In the genomic region with DNA sequence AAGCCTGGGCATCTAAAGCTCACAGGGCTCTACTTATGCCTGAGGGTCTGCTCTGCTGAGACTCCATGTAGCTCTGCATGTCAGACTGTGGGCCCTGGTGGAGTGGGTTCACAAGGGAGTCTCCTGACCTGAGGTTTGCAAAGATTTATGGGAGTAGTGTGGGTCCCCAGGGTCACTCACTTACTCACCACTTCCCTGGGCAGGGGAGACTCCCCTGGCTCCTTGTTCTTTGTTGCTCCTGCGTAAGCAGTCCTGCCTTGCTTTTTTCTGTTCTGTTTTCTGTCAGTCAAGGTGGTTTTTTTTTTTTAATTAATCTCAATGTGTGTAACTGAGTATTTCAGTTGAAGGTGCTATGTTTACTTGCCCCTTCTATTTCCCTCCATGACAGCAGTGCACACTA, we compare ENCODE assay signal across 2 cellular contexts.
TF ChIP-seq lines count a peak whose summit lies in the region.

No MANE protein-coding gene starts in this region.

TF ChIP-seq in GM12878, 131 proteins besides CTCF, POLR2A, EP300 and RAD21 (continues in another document):
- no peak for TF ChIP-seq NBN (IDR thresholded peaks at IDR 0.05)
- no peak for TF ChIP-seq ETV6 (conservative IDR thresholded peaks at IDR 0.05 in 1 of 2, IDR thresholded peaks at IDR 0.05 in 1 of 2; ENCODE audit: borderline replicate concordance in 1 of 2, low read depth in 1 of 2)
- TF ChIP-seq MTA2 (IDR thresholded peaks at IDR 0.05; ENCODE audit: low read depth) = peak; percentile 80
- TF ChIP-seq POU2F2 (IDR thresholded peaks at IDR 0.05; ENCODE audit: borderline replicate concordance, low read depth, low read length) = peak; percentile 18; the same call in 1 of the 3 replicates
- TF ChIP-seq, protein P1, sequence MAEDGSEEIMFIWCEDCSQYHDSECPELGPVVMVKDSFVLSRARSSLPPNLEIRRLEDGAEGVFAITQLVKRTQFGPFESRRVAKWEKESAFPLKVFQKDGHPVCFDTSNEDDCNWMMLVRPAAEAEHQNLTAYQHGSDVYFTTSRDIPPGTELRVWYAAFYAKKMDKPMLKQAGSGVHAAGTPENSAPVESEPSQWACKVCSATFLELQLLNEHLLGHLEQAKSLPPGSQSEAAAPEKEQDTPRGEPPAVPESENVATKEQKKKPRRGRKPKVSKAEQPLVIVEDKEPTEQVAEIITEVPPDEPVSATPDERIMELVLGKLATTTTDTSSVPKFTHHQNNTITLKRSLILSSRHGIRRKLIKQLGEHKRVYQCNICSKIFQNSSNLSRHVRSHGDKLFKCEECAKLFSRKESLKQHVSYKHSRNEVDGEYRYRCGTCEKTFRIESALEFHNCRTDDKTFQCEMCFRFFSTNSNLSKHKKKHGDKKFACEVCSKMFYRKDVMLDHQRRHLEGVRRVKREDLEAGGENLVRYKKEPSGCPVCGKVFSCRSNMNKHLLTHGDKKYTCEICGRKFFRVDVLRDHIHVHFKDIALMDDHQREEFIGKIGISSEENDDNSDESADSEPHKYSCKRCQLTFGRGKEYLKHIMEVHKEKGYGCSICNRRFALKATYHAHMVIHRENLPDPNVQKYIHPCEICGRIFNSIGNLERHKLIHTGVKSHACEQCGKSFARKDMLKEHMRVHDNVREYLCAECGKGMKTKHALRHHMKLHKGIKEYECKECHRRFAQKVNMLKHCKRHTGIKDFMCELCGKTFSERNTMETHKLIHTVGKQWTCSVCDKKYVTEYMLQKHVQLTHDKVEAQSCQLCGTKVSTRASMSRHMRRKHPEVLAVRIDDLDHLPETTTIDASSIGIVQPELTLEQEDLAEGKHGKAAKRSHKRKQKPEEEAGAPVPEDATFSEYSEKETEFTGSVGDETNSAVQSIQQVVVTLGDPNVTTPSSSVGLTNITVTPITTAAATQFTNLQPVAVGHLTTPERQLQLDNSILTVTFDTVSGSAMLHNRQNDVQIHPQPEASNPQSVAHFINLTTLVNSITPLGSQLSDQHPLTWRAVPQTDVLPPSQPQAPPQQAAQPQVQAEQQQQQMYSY (CRISPR knock-in tag; IDR thresholded peaks at IDR 0.05) = no peak
- peak; percentile 46; the same call in 1 of the 2 replicates for TF ChIP-seq RELB (IDR thresholded peaks at IDR 0.05; ENCODE audit: low read depth)
- no peak for TF ChIP-seq IKZF2 (IDR thresholded peaks at IDR 0.05)
- TF ChIP-seq REST (IDR thresholded peaks at IDR 0.05; ENCODE audit: low read depth, low read length) = no peak
- no peak for TF ChIP-seq TAF1 (IDR thresholded peaks at IDR 0.05; ENCODE audit: borderline replicate concordance, low read depth, low read length)
- no peak for TF ChIP-seq EZH2 (IDR thresholded peaks at IDR 0.05; ENCODE audit: borderline replicate concordance, control insufficient read depth, low read depth, low read length)
- peak; percentile 61 for TF ChIP-seq MEF2B (IDR thresholded peaks at IDR 0.05; ENCODE audit: partially characterized antibody, poor library complexity, severe bottlenecking)
- TF ChIP-seq BMI1 (IDR thresholded peaks at IDR 0.05; ENCODE audit: borderline replicate concordance) = no peak
- TF ChIP-seq BCL11A (IDR thresholded peaks at IDR 0.05; ENCODE audit: low read depth, low read length) = peak; percentile 47; the same call in 1 of the 2 replicates
- no peak for TF ChIP-seq POLR2AphosphoS5 (IDR thresholded peaks at IDR 0.05; ENCODE audit: low read length)
- TF ChIP-seq BHLHE40 (IDR thresholded peaks at IDR 0.05; ENCODE audit: borderline replicate concordance in 1 of 2, low read depth in 2 of 2, low read length in 1 of 2) = peak in 1 of 2 experiments; percentile 59; a peak in 1 of 4 replicates

TF ChIP-seq in H1, 55 proteins besides CTCF, POLR2A, EP300 and RAD21:
- TF ChIP-seq TAF7 (optimal IDR thresholded peaks at IDR 0.05; ENCODE audit: borderline replicate concordance, low read depth, low read length) (no peak), GABPA (IDR thresholded peaks at IDR 0.05; ENCODE audit: borderline replicate concordance, insufficient read depth, low read length) (no peak), CHD2 (IDR thresholded peaks at IDR 0.05; ENCODE audit: low read length) (no peak), MAFK (IDR thresholded peaks at IDR 0.05; ENCODE audit: low read depth, low read length) (no peak), HDAC2 (IDR thresholded peaks at IDR 0.05; ENCODE audit: borderline replicate concordance in 1 of 2, low read depth in 2 of 2, low read length in 2 of 2) (no peak), CHD1 (IDR thresholded peaks at IDR 0.05; ENCODE audit: low read depth, low read length) (no peak), FOSL1 (IDR thresholded peaks at IDR 0.05; ENCODE audit: insufficient read depth, low read depth, low read length) (no peak), ATF2 (IDR thresholded peaks at IDR 0.05; ENCODE audit: low read length) (no peak)
TF ChIP-seq in H1: peak in this region for 0.
